18 cellular contexts compared by ENCODE assay signal in genomic region chr5:33772276-33772990, GRCh38.
A peak's percentile ranks its signal among the peaks of the same experiment; 100 is the strongest.
DNase-seq lines count a peak whose midpoint lies in the region; ATAC-seq, FAIRE-seq and TF ChIP-seq lines count a peak whose summit lies in the region.
"Had no signal": no experiment of that assay in that cellular context is flagged by ENCODE, and none has a peak within 500 bp of the region (broad histone marks: within the 10 kb centered on the region; RNA-seq: fewer than 3 reads in every experiment).

No MANE protein-coding gene starts in this region.

- H3K36me3 ChIP-seq in gastroesophageal sphincter (no peaks in the 10 kb centered on the region), endodermal cell (ENCODE audit: control insufficient read depth, insufficient read depth, low read length) (no peaks in the 10 kb centered on the region)
- H3K36me3 ChIP-seq: vagina had no signal

- H3K4me1 Mint-ChIP-seq in endodermal cell: peaks cover 25% of the 10 kb centered on the region
- H3K4me1 Mint-ChIP-seq: stimulated activated naive B cell treated with anti-CD40 and anti-IgM and Interleukin-4, amounts not matched to agents 10 μg/mL and 1 μg/mL and 100 μg/mL, for 72 hours had no signal

- TF ChIP-seq CTCF in gastroesophageal sphincter (IDR thresholded peaks at IDR 0.05) (no peak), endodermal cell (conservative IDR thresholded peaks at IDR 0.05) (no peak)

- H3K36me3 Mint-ChIP-seq in endodermal cell (ENCODE audit: low read depth): no peaks in the 10 kb centered on the region
- H3K36me3 Mint-ChIP-seq: activated naive CD4-positive, alpha-beta T cell treated with anti-CD3 and anti-CD28 coated beads, Interleukin-2, amount 50 U/mL, for 72 hours; stimulated activated naive B cell treated with anti-CD40 and anti-IgM and Interleukin-4, amounts not matched to agents 10 μg/mL and 1 μg/mL and 100 μg/mL, for 72 hours had no signal

- H3K4me3 ChIP-seq in gastroesophageal sphincter (no peak overlapping the region), endodermal cell (ENCODE audit: low read length) (no peak overlapping the region)
- H3K4me3 ChIP-seq: lung, vagina had no signal

- no peak overlapping the region for H3K9ac ChIP-seq in endodermal cell (ENCODE audit: extremely low read depth, low read length, poor library complexity, severe bottlenecking)

- peak; percentile 34 for ATAC-seq in gastroesophageal sphincter
- ATAC-seq in HG02571 (IDR thresholded peaks at IDR 0.05; ENCODE audit: unreplicated experiment): no peak
- ATAC-seq: activated naive CD4-positive, alpha-beta T cell treated with anti-CD3 and anti-CD28 coated beads, Interleukin-2, amount 50 U/mL, for 72 hours; stimulated activated naive B cell treated with anti-CD40 and anti-IgM and Interleukin-4, amounts not matched to agents 10 μg/mL and 1 μg/mL and 100 μg/mL, for 72 hours had no signal

- no peaks in the 10 kb centered on the region for H3K27me3 ChIP-seq in gastroesophageal sphincter
- peaks cover 47% of the 10 kb centered on the region for H3K27me3 ChIP-seq in endodermal cell (ENCODE audit: control insufficient read depth, insufficient read depth, low read length, poor library complexity, severe bottlenecking)
- H3K27me3 ChIP-seq: vagina had no signal

- TF ChIP-seq EP300 in gastroesophageal sphincter (IDR thresholded peaks at IDR 0.05): no peak

- TF ChIP-seq POLR2A in H54 (IDR thresholded peaks at IDR 0.05; ENCODE audit: low read depth, low read length) (no peak), gastroesophageal sphincter (IDR thresholded peaks at IDR 0.05) (no peak)

- peaks cover 6% of the 10 kb centered on the region for H3K9me3 Mint-ChIP-seq in endodermal cell

- 20% methylated on average over 3 of the region's 3 CpGs for WGBS in gastroesophageal sphincter (ENCODE audit: low coverage in 1 of 2), 2 donors
- WGBS in endodermal cell (ENCODE audit: insufficient coverage in 1 of 2, insufficient read length in 1 of 2), 2 experiments: 79 to 91% methylated on average over 2 to 3 of the region's 3 CpGs

- intact Hi-C loops in posterior cingulate gyrus (cut with DNase I): no loop called here

- H3K9me3 ChIP-seq in gastroesophageal sphincter (no peaks in the 10 kb centered on the region), endodermal cell (ENCODE audit: control insufficient read depth, low read length) (no peaks in the 10 kb centered on the region)
- H3K9me3 ChIP-seq: vagina had no signal

- DNase-seq in A172 (ENCODE audit: low spot score) (peak; percentile 49), H54 (ENCODE audit: insufficient read length, low spot score) (no peak), amniotic epithelial cell (ENCODE audit: low read depth) (peak; percentile 70), posterior cingulate gyrus (no peak), NCI-H526 (lab: John Stamatoyannopoulos, UW) (no peak), endodermal cell (no peak)
- DNase-seq: activated CD4-positive, CD25-positive, alpha-beta regulatory T cell; COR-L47; GF-D8; NCI-H1417 treated with DMSO at 0.1 percent for 48 hours; stimulated activated naive B cell treated with anti-CD40 and anti-IgM and Interleukin-4, amounts not matched to agents 10 μg/mL and 1 μg/mL and 100 μg/mL, for 72 hours; SW 1271 had no signal

- peaks cover 35% of the 10 kb centered on the region for H3K27me3 Mint-ChIP-seq in endodermal cell (ENCODE audit: insufficient read depth)

- peak; percentile 93 for FAIRE-seq in H54 (lab: Jason Lieb, UNC)

- H3K27ac ChIP-seq in gastroesophageal sphincter (peak overlapping the region in 1 of 4 donors; percentile 41), endodermal cell (ENCODE audit: low read depth, low read length) (no peak overlapping the region)
- H3K27ac ChIP-seq: vagina had no signal

- no peak overlapping the region for H3K27ac Mint-ChIP-seq in endodermal cell
- H3K27ac Mint-ChIP-seq: activated naive CD4-positive, alpha-beta T cell treated with anti-CD3 and anti-CD28 coated beads, Interleukin-2, amount 50 U/mL, for 72 hours; stimulated activated naive B cell treated with anti-CD40 and anti-IgM and Interleukin-4, amounts not matched to agents 10 μg/mL and 1 μg/mL and 100 μg/mL, for 72 hours had no signal

- H3K4me1 ChIP-seq in gastroesophageal sphincter: peaks cover 0 to 32% (median 3%) of the 10 kb centered on the region in 3 donors
- H3K4me1 ChIP-seq in endodermal cell (ENCODE audit: control insufficient read depth, insufficient read depth, low read length): no peaks in the 10 kb centered on the region
- H3K4me1 ChIP-seq: vagina had no signal

- H3K4me3 Mint-ChIP-seq in endodermal cell: no peak overlapping the region
- H3K4me3 Mint-ChIP-seq: neural crest cell; stimulated activated naive B cell treated with anti-CD40 and anti-IgM and Interleukin-4, amounts not matched to agents 10 μg/mL and 1 μg/mL and 100 μg/mL, for 72 hours had no signal

Comparison
In these comparisons a context has a peak if more than half of its experiments do, and no peak if none do; other contexts are left out.
1. DNase-seq: peak in A172 (single experiment) and amniotic epithelial cell (single experiment); none in H54 (single experiment), posterior cingulate gyrus (0 of 10), NCI-H526 (0 of 2) and endodermal cell (single experiment).